ENCODE assay signal across 1 cellular context in the genomic region with DNA sequence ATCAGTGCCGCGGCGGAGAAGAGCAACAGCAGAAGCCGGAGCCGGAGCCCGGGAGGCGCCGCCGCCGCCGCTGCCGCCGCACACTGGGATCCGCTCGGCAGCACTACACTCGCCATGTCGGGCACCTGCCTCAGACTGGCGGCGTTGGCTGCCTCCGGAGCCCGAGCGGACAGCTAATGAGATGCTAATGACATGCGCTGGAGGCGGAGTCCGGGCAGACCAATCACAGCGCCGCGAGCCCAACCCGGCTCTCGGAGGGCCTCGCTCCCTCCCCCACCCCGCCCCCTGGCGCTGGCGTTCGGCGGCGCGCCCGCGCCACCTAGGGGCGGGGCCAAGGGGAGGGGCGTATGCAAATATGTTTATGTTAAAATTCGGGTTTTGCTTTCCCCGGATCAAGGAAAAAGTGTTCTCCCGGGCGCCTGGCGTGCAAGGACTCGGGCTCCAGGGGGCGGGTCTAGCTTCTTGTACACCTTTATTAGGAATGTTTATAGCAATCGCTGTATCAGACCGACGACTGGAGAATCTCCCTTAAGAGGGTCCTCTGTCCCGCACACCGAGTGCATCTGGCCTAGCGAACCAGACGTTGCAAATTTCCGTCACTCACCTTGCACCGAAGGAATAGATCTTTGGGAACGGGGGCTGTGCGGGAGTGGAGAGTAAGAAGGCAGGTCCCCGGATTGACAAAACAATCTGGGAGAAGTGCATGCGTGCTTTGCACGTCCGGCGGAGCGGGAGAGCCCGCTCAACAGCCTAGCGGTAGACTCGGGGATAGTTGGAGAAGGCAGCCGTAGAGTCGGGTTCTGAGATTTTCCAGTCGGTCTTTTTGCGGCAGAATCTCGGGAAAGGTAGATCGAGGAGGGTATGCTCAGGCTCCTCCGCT.
TF ChIP-seq lines count a peak whose summit lies in the region.

A gene (minus strand): TSS at position 137 of the 880 bp plus-strand sequence.

TF ChIP-seq in SK-N-SH, 30 proteins besides CTCF, POLR2A, EP300 and RAD21 (continued from another document):
- TF ChIP-seq, protein P1, sequence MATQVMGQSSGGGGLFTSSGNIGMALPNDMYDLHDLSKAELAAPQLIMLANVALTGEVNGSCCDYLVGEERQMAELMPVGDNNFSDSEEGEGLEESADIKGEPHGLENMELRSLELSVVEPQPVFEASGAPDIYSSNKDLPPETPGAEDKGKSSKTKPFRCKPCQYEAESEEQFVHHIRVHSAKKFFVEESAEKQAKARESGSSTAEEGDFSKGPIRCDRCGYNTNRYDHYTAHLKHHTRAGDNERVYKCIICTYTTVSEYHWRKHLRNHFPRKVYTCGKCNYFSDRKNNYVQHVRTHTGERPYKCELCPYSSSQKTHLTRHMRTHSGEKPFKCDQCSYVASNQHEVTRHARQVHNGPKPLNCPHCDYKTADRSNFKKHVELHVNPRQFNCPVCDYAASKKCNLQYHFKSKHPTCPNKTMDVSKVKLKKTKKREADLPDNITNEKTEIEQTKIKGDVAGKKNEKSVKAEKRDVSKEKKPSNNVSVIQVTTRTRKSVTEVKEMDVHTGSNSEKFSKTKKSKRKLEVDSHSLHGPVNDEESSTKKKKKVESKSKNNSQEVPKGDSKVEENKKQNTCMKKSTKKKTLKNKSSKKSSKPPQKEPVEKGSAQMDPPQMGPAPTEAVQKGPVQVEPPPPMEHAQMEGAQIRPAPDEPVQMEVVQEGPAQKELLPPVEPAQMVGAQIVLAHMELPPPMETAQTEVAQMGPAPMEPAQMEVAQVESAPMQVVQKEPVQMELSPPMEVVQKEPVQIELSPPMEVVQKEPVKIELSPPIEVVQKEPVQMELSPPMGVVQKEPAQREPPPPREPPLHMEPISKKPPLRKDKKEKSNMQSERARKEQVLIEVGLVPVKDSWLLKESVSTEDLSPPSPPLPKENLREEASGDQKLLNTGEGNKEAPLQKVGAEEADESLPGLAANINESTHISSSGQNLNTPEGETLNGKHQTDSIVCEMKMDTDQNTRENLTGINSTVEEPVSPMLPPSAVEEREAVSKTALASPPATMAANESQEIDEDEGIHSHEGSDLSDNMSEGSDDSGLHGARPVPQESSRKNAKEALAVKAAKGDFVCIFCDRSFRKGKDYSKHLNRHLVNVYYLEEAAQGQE (IDR thresholded peaks at IDR 0.05; ENCODE audit: low read depth, low read length): peak; percentile 73
- TF ChIP-seq JUND (IDR thresholded peaks at IDR 0.05): no peak
- TF ChIP-seq, protein P2, sequence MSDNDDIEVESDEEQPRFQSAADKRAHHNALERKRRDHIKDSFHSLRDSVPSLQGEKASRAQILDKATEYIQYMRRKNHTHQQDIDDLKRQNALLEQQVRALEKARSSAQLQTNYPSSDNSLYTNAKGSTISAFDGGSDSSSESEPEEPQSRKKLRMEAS (IDR thresholded peaks at IDR 0.05; ENCODE audit: low read depth): peak; percentile 62
- TF ChIP-seq FOXM1 (IDR thresholded peaks at IDR 0.05; ENCODE audit: low read depth): no peak
- TF ChIP-seq, protein P3, sequence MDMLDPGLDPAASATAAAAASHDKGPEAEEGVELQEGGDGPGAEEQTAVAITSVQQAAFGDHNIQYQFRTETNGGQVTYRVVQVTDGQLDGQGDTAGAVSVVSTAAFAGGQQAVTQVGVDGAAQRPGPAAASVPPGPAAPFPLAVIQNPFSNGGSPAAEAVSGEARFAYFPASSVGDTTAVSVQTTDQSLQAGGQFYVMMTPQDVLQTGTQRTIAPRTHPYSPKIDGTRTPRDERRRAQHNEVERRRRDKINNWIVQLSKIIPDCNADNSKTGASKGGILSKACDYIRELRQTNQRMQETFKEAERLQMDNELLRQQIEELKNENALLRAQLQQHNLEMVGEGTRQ (IDR thresholded peaks at IDR 0.05; ENCODE audit: borderline replicate concordance, low read depth, low read length): no peak
- no peak for TF ChIP-seq YY1 (IDR thresholded peaks at IDR 0.05; ENCODE audit: low read depth)
- no peak for TF ChIP-seq TCF12 (IDR thresholded peaks at IDR 0.05)
- no peak for TF ChIP-seq SIN3A (IDR thresholded peaks at IDR 0.05; ENCODE audit: borderline replicate concordance, low read depth, low read length)
- TF ChIP-seq, protein P4, sequence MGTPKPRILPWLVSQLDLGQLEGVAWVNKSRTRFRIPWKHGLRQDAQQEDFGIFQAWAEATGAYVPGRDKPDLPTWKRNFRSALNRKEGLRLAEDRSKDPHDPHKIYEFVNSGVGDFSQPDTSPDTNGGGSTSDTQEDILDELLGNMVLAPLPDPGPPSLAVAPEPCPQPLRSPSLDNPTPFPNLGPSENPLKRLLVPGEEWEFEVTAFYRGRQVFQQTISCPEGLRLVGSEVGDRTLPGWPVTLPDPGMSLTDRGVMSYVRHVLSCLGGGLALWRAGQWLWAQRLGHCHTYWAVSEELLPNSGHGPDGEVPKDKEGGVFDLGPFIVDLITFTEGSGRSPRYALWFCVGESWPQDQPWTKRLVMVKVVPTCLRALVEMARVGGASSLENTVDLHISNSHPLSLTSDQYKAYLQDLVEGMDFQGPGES (IDR thresholded peaks at IDR 0.05; ENCODE audit: low read depth, low read length): 0 out of 2 replicates have a peak, but pooled peaks have one; percentile 10
- TF ChIP-seq RCOR1 (IDR thresholded peaks at IDR 0.05; ENCODE audit: low read length): 0 out of 2 replicates have a peak, but pooled peaks have one; percentile 6
- TF ChIP-seq SMC3 (IDR thresholded peaks at IDR 0.05; ENCODE audit: low read depth, low read length): peak; percentile 33; the same call in 1 of the 2 replicates
- TF ChIP-seq, protein P5, sequence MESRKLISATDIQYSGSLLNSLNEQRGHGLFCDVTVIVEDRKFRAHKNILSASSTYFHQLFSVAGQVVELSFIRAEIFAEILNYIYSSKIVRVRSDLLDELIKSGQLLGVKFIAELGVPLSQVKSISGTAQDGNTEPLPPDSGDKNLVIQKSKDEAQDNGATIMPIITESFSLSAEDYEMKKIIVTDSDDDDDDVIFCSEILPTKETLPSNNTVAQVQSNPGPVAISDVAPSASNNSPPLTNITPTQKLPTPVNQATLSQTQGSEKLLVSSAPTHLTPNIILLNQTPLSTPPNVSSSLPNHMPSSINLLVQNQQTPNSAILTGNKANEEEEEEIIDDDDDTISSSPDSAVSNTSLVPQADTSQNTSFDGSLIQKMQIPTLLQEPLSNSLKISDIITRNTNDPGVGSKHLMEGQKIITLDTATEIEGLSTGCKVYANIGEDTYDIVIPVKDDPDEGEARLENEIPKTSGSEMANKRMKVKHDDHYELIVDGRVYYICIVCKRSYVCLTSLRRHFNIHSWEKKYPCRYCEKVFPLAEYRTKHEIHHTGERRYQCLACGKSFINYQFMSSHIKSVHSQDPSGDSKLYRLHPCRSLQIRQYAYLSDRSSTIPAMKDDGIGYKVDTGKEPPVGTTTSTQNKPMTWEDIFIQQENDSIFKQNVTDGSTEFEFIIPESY (IDR thresholded peaks at IDR 0.05; ENCODE audit: borderline replicate concordance, low read depth): no peak
- TF ChIP-seq MXI1 (IDR thresholded peaks at IDR 0.05; ENCODE audit: low read depth, low read length): peak; percentile 83
- peak; percentile 34 for TF ChIP-seq CHD2 (IDR thresholded peaks at IDR 0.05; ENCODE audit: low read length, partially characterized antibody)
- TF ChIP-seq NRF1 (IDR thresholded peaks at IDR 0.05; ENCODE audit: low read depth, low read length): peak; percentile 61
- no peak for TF ChIP-seq RXRA (IDR thresholded peaks at IDR 0.05; ENCODE audit: borderline replicate concordance, low read depth)
- no peak for TF ChIP-seq MEF2A (IDR thresholded peaks at IDR 0.05; ENCODE audit: borderline replicate concordance, low read depth)
- TF ChIP-seq ELF1 (IDR thresholded peaks at IDR 0.05): no peak
- no peak for TF ChIP-seq TEAD4 (IDR thresholded peaks at IDR 0.05; ENCODE audit: borderline replicate concordance, insufficient read depth)
- TF ChIP-seq NFIC (IDR thresholded peaks at IDR 0.05; ENCODE audit: borderline replicate concordance): no peak
- TF ChIP-seq, protein P6, sequence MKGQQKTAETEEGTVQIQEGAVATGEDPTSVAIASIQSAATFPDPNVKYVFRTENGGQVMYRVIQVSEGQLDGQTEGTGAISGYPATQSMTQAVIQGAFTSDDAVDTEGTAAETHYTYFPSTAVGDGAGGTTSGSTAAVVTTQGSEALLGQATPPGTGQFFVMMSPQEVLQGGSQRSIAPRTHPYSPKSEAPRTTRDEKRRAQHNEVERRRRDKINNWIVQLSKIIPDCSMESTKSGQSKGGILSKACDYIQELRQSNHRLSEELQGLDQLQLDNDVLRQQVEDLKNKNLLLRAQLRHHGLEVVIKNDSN (IDR thresholded peaks at IDR 0.05; ENCODE audit: borderline replicate concordance, low read depth): no peak
- no peak for TF ChIP-seq FOSL2 (IDR thresholded peaks at IDR 0.05; ENCODE audit: borderline replicate concordance, low read depth)
- TF ChIP-seq FOXJ3 (CRISPR knock-in tag; IDR thresholded peaks at IDR 0.05): no peak
- TF ChIP-seq POLR2AphosphoS5 (IDR thresholded peaks at IDR 0.05; ENCODE audit: low read depth, low read length): peak; percentile 91
- TF ChIP-seq, protein P7, sequence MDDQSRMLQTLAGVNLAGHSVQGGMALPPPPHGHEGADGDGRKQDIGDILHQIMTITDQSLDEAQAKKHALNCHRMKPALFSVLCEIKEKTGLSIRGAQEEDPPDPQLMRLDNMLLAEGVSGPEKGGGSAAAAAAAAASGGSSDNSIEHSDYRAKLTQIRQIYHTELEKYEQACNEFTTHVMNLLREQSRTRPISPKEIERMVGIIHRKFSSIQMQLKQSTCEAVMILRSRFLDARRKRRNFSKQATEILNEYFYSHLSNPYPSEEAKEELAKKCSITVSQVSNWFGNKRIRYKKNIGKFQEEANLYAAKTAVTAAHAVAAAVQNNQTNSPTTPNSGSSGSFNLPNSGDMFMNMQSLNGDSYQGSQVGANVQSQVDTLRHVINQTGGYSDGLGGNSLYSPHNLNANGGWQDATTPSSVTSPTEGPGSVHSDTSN (IDR thresholded peaks at IDR 0.05): no peak
